Comparison of ENCODE assay signal across 7 cellular contexts in genomic region chr15:96294766-96295165, GRCh38.
"Had no signal": no experiment of that assay in that cellular context is flagged by ENCODE, and none has a peak within 500 bp of the region (broad histone marks: within the 10 kb centered on the region; RNA-seq: fewer than 3 reads in every experiment).

No MANE protein-coding gene starts in this region.

- H3K9ac ChIP-seq: GM23248 had no signal

- H3K4me3 ChIP-seq: GM23248, K562 had no signal

- ATAC-seq: HCT116, HepG2, K562 had no signal

- DNase-seq: GM23248, H7, Kasumi-1, KG1 had no signal

- H3K27ac ChIP-seq: GM23248 had no signal

- H2AFZ ChIP-seq: GM23248 had no signal
